ENCODE assay signal across 18 cellular contexts in the genomic region with DNA sequence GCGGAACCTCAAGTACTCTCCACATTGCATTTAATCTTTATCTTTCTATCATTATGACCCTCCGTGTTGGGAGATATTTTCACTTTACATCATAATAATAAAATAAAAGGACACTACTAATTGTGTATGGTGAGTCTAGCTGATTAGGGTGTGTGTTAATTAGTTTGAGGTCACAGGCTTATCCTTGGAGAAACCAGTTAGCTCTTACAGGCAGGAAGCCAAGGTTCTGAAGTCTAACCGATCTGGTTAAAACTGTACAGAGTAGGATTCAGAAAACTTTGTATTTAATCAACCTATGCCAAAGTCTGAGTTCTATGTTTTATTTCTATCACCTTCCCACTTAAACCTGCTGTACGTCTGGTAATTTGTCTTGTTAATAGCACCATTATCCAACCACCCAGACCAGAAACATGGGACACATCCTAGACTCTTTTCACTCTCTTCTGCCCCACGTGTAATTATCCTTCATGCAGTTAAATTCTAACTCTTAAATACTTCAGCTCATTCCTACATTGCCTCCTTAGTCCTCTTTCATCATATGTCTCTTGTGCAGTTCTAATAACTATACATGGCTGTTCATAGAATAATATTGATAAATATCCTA. TPM values are rescaled to one million over a fixed set of nuclear protein-coding genes. Genes with fewer than 3 reads are reported as not detected.
DNase-seq lines count a peak whose midpoint lies in the region; ATAC-seq, FAIRE-seq and TF ChIP-seq lines count a peak whose summit lies in the region.
"Had no signal": no experiment of that assay in that cellular context is flagged by ENCODE, and none has a peak within 500 bp of the region (broad histone marks: within the 10 kb centered on the region; RNA-seq: fewer than 3 reads in every experiment).

No MANE protein-coding gene starts in this region.

- intact Hi-C loops in PC-9 (cut with micrococcal nuclease; ENCODE audit: unreplicated experiment), result no loop called here

- H3K27me3 Mint-ChIP-seq in mesothelial cell of epicardium (ENCODE audit: low read depth) (no peaks in the 10 kb centered on the region), GM23338 (ENCODE audit: insufficient read depth, low read depth, poor library complexity) (no peaks in the 10 kb centered on the region)
- H3K27me3 Mint-ChIP-seq: CD8-positive, alpha-beta memory T cell had no signal

- POLR2A ChIA-PET in PC-9 (lab: Charles Lee; ENCODE audit: unreplicated experiment), result no interaction called here

- no peak overlapping the region for H3K4me3 ChIP-seq in PC-9
- H3K4me3 ChIP-seq in GM23338, result no peak overlapping the region
- H3K4me3 ChIP-seq: MG63, thoracic aorta had no signal

- H3K4me3 Mint-ChIP-seq in mesothelial cell of epicardium, result no peak overlapping the region
- no peak overlapping the region for H3K4me3 Mint-ChIP-seq in GM23338

- peaks cover 44% of the 10 kb centered on the region for H3K4me1 ChIP-seq in PC-9 (replicated peaks; ENCODE audit: insufficient read depth)
- H3K4me1 ChIP-seq in GM23338 (ENCODE audit: insufficient read depth), result no peaks in the 10 kb centered on the region; the same call in 1 of the 2 replicates

- no TSS peak for BruUV-seq in PC-9 (replicated peaks; lab: Mats Ljungman, UMichigan)

- no peak for ATAC-seq in GM23338
- ATAC-seq: PC-3 had no signal

- no peak overlapping the region for H2AFZ ChIP-seq in PC-9
- no peak overlapping the region for H2AFZ ChIP-seq in GM23338

- DNase-seq in NCI-H2227 treated with DMSO at 0.1 percent for 48 hours (lab: John Stamatoyannopoulos, UW) (peak; percentile 9), NCI-H2227 (lab: John Stamatoyannopoulos, UW; ENCODE audit: unreplicated experiment) (no peak), DMS 273 treated with DMSO at 0.1 percent for 48 hours (lab: John Stamatoyannopoulos, UW) (peak; percentile 77), PC-9 (no peak), mesothelial cell of epicardium (ENCODE audit: low spot score in 2 of 2, unreplicated experiment in 2 of 2) (no peak), GM23338 (ENCODE audit: low spot score) (no peak), GM19239 (ENCODE audit: insufficient read length, low spot score) (no peak)
- DNase-seq in stimulated activated CD4-positive, alpha-beta T cell treated with anti-CD3 and anti-CD28 coated beads, Interleukin-4, amount 100 ng/mL, for 4 hours, result no peak
- DNase-seq: activated naive CD4-positive, alpha-beta T cell treated with Interleukin-2 at 50 U/mL for 16 hours; CD8-positive, alpha-beta memory T cell; GF-D8; hypothalamus; MG63; NCI-H226; PC-3; stimulated activated CD4-positive, alpha-beta T cell treated with anti-CD3 and anti-CD28 coated beads, Interleukin-1b, Interleukin-23, amount 100 ng/mL, for 48 hours had no signal

- H3K9me2 ChIP-seq in PC-9 (ENCODE audit: insufficient read depth) (no peaks in the 10 kb centered on the region), GM23338 (ENCODE audit: insufficient read depth) (no peaks in the 10 kb centered on the region)

- H3K9me3 ChIP-seq in PC-9 (ENCODE audit: insufficient read depth, low read depth), result no peaks in the 10 kb centered on the region
- H3K9me3 ChIP-seq: MG63, thoracic aorta had no signal

- H3K4me1 Mint-ChIP-seq in mesothelial cell of epicardium (peaks cover 42% of the 10 kb centered on the region), GM23338 (peaks cover 3% of the 10 kb centered on the region)

- H3K36me3 ChIP-seq in PC-9 (ENCODE audit: low read depth), result peaks cover 43% of the 10 kb centered on the region
- H3K36me3 ChIP-seq in GM23338 (ENCODE audit: insufficient read depth), result no peaks in the 10 kb centered on the region
- H3K36me3 ChIP-seq: thoracic aorta had no signal

- TF ChIP-seq CTCF in PC-9 (conservative IDR thresholded peaks at IDR 0.05), result no peak
- TF ChIP-seq CTCF in mesothelial cell of epicardium (IDR thresholded peaks at IDR 0.05; ENCODE audit: unreplicated experiment), result no peak
- TF ChIP-seq CTCF in GM23338 (conservative IDR thresholded peaks at IDR 0.05; ENCODE audit: low read depth in 2 of 2), result no peak

- 0 out of 2 replicates have a peak overlapping the region, but pooled peaks have one; percentile 0 for H3K4me2 ChIP-seq in PC-9
- H3K4me2 ChIP-seq in GM23338, result no peak overlapping the region

- peaks cover 24% of the 10 kb centered on the region; the same call in 1 of the 2 replicates for H3F3A ChIP-seq in PC-9 (ENCODE audit: insufficient read depth, low read depth)
- H3F3A ChIP-seq in GM23338 (replicated peaks; ENCODE audit: low read depth), result no peaks in the 10 kb centered on the region

- FAIRE-seq in GM19239 (lab: Jason Lieb, UNC), result no peak

- H3K27ac ChIP-seq in PC-9 (no peak overlapping the region), GM23338 (ENCODE audit: low read depth) (no peak overlapping the region)
- H3K27ac ChIP-seq: thoracic aorta, VCaP had no signal

- H3K27me3 ChIP-seq in PC-9 (ENCODE audit: insufficient read depth, low read depth) (no peaks in the 10 kb centered on the region), GM23338 (ENCODE audit: insufficient read depth) (no peaks in the 10 kb centered on the region)
- H3K27me3 ChIP-seq: MG63 had no signal

- H4K20me1 ChIP-seq in PC-9 (ENCODE audit: insufficient read depth) (peaks cover 53% of the 10 kb centered on the region), GM23338 (replicated peaks; ENCODE audit: insufficient read depth) (no peaks in the 10 kb centered on the region; the same call in 1 of the 2 replicates)

- H3K27ac Mint-ChIP-seq in mesothelial cell of epicardium (peak overlapping the region; percentile 10), GM23338 (no peak overlapping the region)

- CTCF ChIA-PET in PC-9 (lab: Charles Lee), result interaction anchor here (0.7 kb wide), 1 partner anchor 25 kb away, joined by 8 read pairs; no protein-coding TSS in a partner anchor

- H3K79me2 ChIP-seq in PC-9 (ENCODE audit: low read depth) (peaks cover 99% of the 10 kb centered on the region), GM23338 (replicated peaks; ENCODE audit: insufficient read depth) (peaks cover 61% of the 10 kb centered on the region)

- peaks cover 2% of the 10 kb centered on the region for H3K36me3 Mint-ChIP-seq in mesothelial cell of epicardium
- H3K36me3 Mint-ChIP-seq in GM23338 (ENCODE audit: low read depth), result no peaks in the 10 kb centered on the region

- no peaks in the 10 kb centered on the region for H3K9me3 Mint-ChIP-seq in mesothelial cell of epicardium
- H3K9me3 Mint-ChIP-seq in GM23338, result no peaks in the 10 kb centered on the region
- H3K9me3 Mint-ChIP-seq: CD8-positive, alpha-beta memory T cell had no signal

TF ChIP-seq in GM23338, 12 proteins besides CTCF, POLR2A, EP300 and RAD21 (continues in another document):
- TF ChIP-seq JUNB (IDR thresholded peaks at IDR 0.05; ENCODE audit: unreplicated experiment), result no peak
- TF ChIP-seq, protein P1, sequence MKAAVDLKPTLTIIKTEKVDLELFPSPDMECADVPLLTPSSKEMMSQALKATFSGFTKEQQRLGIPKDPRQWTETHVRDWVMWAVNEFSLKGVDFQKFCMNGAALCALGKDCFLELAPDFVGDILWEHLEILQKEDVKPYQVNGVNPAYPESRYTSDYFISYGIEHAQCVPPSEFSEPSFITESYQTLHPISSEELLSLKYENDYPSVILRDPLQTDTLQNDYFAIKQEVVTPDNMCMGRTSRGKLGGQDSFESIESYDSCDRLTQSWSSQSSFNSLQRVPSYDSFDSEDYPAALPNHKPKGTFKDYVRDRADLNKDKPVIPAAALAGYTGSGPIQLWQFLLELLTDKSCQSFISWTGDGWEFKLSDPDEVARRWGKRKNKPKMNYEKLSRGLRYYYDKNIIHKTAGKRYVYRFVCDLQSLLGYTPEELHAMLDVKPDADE (IDR thresholded peaks at IDR 0.05), result no peak
- no peak for TF ChIP-seq NANOG (IDR thresholded peaks at IDR 0.05; ENCODE audit: borderline replicate concordance)
- TF ChIP-seq, protein P2, sequence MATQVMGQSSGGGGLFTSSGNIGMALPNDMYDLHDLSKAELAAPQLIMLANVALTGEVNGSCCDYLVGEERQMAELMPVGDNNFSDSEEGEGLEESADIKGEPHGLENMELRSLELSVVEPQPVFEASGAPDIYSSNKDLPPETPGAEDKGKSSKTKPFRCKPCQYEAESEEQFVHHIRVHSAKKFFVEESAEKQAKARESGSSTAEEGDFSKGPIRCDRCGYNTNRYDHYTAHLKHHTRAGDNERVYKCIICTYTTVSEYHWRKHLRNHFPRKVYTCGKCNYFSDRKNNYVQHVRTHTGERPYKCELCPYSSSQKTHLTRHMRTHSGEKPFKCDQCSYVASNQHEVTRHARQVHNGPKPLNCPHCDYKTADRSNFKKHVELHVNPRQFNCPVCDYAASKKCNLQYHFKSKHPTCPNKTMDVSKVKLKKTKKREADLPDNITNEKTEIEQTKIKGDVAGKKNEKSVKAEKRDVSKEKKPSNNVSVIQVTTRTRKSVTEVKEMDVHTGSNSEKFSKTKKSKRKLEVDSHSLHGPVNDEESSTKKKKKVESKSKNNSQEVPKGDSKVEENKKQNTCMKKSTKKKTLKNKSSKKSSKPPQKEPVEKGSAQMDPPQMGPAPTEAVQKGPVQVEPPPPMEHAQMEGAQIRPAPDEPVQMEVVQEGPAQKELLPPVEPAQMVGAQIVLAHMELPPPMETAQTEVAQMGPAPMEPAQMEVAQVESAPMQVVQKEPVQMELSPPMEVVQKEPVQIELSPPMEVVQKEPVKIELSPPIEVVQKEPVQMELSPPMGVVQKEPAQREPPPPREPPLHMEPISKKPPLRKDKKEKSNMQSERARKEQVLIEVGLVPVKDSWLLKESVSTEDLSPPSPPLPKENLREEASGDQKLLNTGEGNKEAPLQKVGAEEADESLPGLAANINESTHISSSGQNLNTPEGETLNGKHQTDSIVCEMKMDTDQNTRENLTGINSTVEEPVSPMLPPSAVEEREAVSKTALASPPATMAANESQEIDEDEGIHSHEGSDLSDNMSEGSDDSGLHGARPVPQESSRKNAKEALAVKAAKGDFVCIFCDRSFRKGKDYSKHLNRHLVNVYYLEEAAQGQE (IDR thresholded peaks at IDR 0.05; ENCODE audit: unreplicated experiment), result no peak
- TF ChIP-seq ZNF114 (CRISPR knock-in tag; IDR thresholded peaks at IDR 0.05), result no peak
- TF ChIP-seq EZH2phosphoT487 (IDR thresholded peaks at IDR 0.05; ENCODE audit: unreplicated experiment), result no peak
- TF ChIP-seq POLR2AphosphoS5 (IDR thresholded peaks at IDR 0.05; ENCODE audit: low read depth), result no peak
- no peak for TF ChIP-seq ZNF331 (CRISPR knock-in tag; IDR thresholded peaks at IDR 0.05; ENCODE audit: low read depth)
- no peak for TF ChIP-seq EZH2 (IDR thresholded peaks at IDR 0.05; ENCODE audit: low read depth, unreplicated experiment)
- no peak for TF ChIP-seq CREB1 (CRISPR knock-in tag; IDR thresholded peaks at IDR 0.05; ENCODE audit: low read depth)

RNA-seq across cellular contexts. Expression of gene TIPARP, which starts 14.6 kb away (rescaled TPM):
- 30.3 and 35.0 TPM in 2 replicates for total RNA-seq in PC-9 (2021)
- total RNA-seq in mesothelial cell of epicardium, result 25.6 to 28.5 TPM (median 27.2 TPM) in 3 replicates
- total RNA-seq in GM23338 (2014; rRNA removed; shearing (Covaris generic)), result 6.9 and 10.2 TPM in 2 replicates
- polyA plus RNA-seq in GM23338 (2016; fragmentation: Nextera tagmentation; extraction: Ambion mirVana), result 2.8 and 4.5 TPM in 2 replicates

Comparison
In these comparisons a context has a peak if more than half of its experiments do, and no peak if none do; other contexts are left out.
1. DNase-seq: peak in NCI-H2227 treated with DMSO at 0.1 percent for 48 hours (single experiment) and DMS 273 treated with DMSO at 0.1 percent for 48 hours (single experiment); none in NCI-H2227 (single experiment), PC-9 (0 of 2), mesothelial cell of epicardium (0 of 2), GM23338 (single experiment), stimulated activated CD4-positive, alpha-beta T cell treated with anti-CD3 and anti-CD28 coated beads, Interleukin-4, amount 100 ng/mL, for 4 hours (0 of 2) and GM19239 (single experiment).